ENCODE assay signal across 18 cellular contexts in genomic region chr13:38785047-38785446, GRCh38.
"Had no signal": no experiment of that assay in that cellular context is flagged by ENCODE, and none has a peak within 500 bp of the region (broad histone marks: within the 10 kb centered on the region; RNA-seq: fewer than 3 reads in every experiment).

No MANE protein-coding gene starts in this region.

- DNase-seq: activated CD4-positive, alpha-beta T cell treated with anti-CD3 and anti-CD28 coated beads for 36 hours; activated CD4-positive, alpha-beta T cell treated with anti-CD3 and anti-CD28 coated beads, Interleukin-2, amount 50 U/mL, for 48 hours; activated gamma-delta T cell; left ventricle myocardium superior; mesenchymal stem cell; naive thymus-derived CD4-positive, alpha-beta T cell; stimulated activated CD8-positive, alpha-beta memory T cell treated with anti-CD3 and anti-CD28 coated beads, Interleukin-4, amount 100 ng/mL, for 48 hours; stimulated activated naive CD4-positive, alpha-beta T cell; thyroid gland had no signal

- H3K36me3 ChIP-seq: ascending aorta, breast epithelium, neutrophil, thyroid gland, vagina had no signal

- H3K4me1 ChIP-seq: ascending aorta, breast epithelium, parathyroid adenoma, thyroid gland, vagina had no signal

- H3K36me3 Mint-ChIP-seq: activated naive CD4-positive, alpha-beta T cell treated with anti-CD3 and anti-CD28 coated beads, Interleukin-2, amount 50 U/mL, for 24 hours; naive thymus-derived CD4-positive, alpha-beta T cell had no signal

- H3K4me3 Mint-ChIP-seq: activated CD4-positive, alpha-beta T cell treated with anti-CD3 and anti-CD28 coated beads for 36 hours; activated naive CD4-positive, alpha-beta T cell treated with anti-CD3 and anti-CD28 coated beads, Interleukin-2, amount 50 U/mL, for 24 hours; naive thymus-derived CD4-positive, alpha-beta T cell; T-helper 2 cell treated with Interferon-gamma antibody and Interleukin-4, amounts not matched to agents 5 μg/mL and 100 μg/mL, for 36 hours; WTC11 had no signal

- H3K27me3 ChIP-seq: ascending aorta, breast epithelium, neutrophil, thyroid gland, vagina had no signal

- H3K4me3 ChIP-seq: ascending aorta, breast epithelium, coronary artery, thyroid gland, vagina had no signal

- H3K27ac ChIP-seq: ascending aorta, breast epithelium, coronary artery, neutrophil, parathyroid adenoma, thyroid gland, vagina had no signal

- H3K9me3 ChIP-seq: ascending aorta, breast epithelium, neutrophil, thyroid gland, vagina had no signal

- H3K4me1 Mint-ChIP-seq: activated CD4-positive, alpha-beta T cell treated with anti-CD3 and anti-CD28 coated beads for 36 hours; activated naive CD4-positive, alpha-beta T cell treated with anti-CD3 and anti-CD28 coated beads, Interleukin-2, amount 50 U/mL, for 24 hours had no signal

- ATAC-seq: activated CD4-positive, alpha-beta T cell treated with anti-CD3 and anti-CD28 coated beads for 36 hours; left ventricle myocardium superior; naive thymus-derived CD4-positive, alpha-beta T cell; WTC11 had no signal

- H3K27ac Mint-ChIP-seq: activated CD4-positive, alpha-beta T cell treated with anti-CD3 and anti-CD28 coated beads for 36 hours; activated naive CD4-positive, alpha-beta T cell treated with anti-CD3 and anti-CD28 coated beads, Interleukin-2, amount 50 U/mL, for 24 hours; naive thymus-derived CD4-positive, alpha-beta T cell; T-helper 2 cell treated with Interferon-gamma antibody and Interleukin-4, amounts not matched to agents 5 μg/mL and 100 μg/mL, for 36 hours had no signal

- H3K27me3 Mint-ChIP-seq: activated naive CD4-positive, alpha-beta T cell treated with anti-CD3 and anti-CD28 coated beads, Interleukin-2, amount 50 U/mL, for 24 hours had no signal

- H3K9me3 Mint-ChIP-seq: T-helper 2 cell treated with Interferon-gamma antibody and Interleukin-4, amounts not matched to agents 5 μg/mL and 100 μg/mL, for 36 hours; WTC11 had no signal
